Comparison of ENCODE assay signal across 9 cellular contexts in genomic region chr6:100479180-100480035, GRCh38. TPM values are rescaled to one million over a fixed set of nuclear protein-coding genes. Genes with fewer than 3 reads are reported as not detected.
DNase-seq lines count a peak whose midpoint lies in the region; ATAC-seq, FAIRE-seq and TF ChIP-seq lines count a peak whose summit lies in the region.
"Had no signal": no experiment of that assay in that cellular context is flagged by ENCODE, and none has a peak within 500 bp of the region (broad histone marks: within the 10 kb centered on the region; RNA-seq: fewer than 3 reads in every experiment).

No MANE protein-coding gene starts in this region.

- intact Hi-C loops in left lung (cut with DNase I): loop anchor here in 1 of 2 donors (5.0 kb wide), 1 partner anchor 362 kb away; no protein-coding TSS in a partner anchor

- FAIRE-seq in A204.1 (lab: Jason Lieb, UNC): peak; percentile 82

- H3K4me3 ChIP-seq in astrocyte of the cerebellum (ENCODE audit: low read depth, low read length): no peak overlapping the region
- H3K4me3 ChIP-seq in left lung: no peak overlapping the region

- H3K4me1 ChIP-seq in left lung: no peaks in the 10 kb centered on the region

- peaks cover 23% of the 10 kb centered on the region for H3K27me3 Mint-ChIP-seq in T-helper 2 cell treated with Interferon-gamma antibody and Interleukin-4, amounts not matched to agents 5 μg/mL and 100 μg/mL, for 36 hours (ENCODE audit: low read depth)

- H3K27me3 ChIP-seq in left lung: peaks cover under 1 to 23% of the 10 kb centered on the region in 2 donors

- no peaks in the 10 kb centered on the region for H3K36me3 ChIP-seq in left lung

- no peak overlapping the region for H3K4me3 Mint-ChIP-seq in T-helper 2 cell treated with Interferon-gamma antibody and Interleukin-4, amounts not matched to agents 5 μg/mL and 100 μg/mL, for 36 hours

- H3K27ac ChIP-seq in left lung: no peak overlapping the region
- H3K27ac ChIP-seq: epithelial cell of prostate had no signal

- peak; percentile 41 for ATAC-seq in HG02571 (IDR thresholded peaks at IDR 0.05; ENCODE audit: unreplicated experiment)
- ATAC-seq in left lung: peak; percentile 74

- H3K4me1 Mint-ChIP-seq in T-helper 2 cell treated with Interferon-gamma antibody and Interleukin-4, amounts not matched to agents 5 μg/mL and 100 μg/mL, for 36 hours (ENCODE audit: low read depth): peaks cover 6% of the 10 kb centered on the region

- in situ Hi-C loops in astrocyte of the cerebellum (cut with HindIII; ENCODE audit: low sequenced_read_pairs): no loop called here

- DNase-seq in NCI-H1105 (lab: John Stamatoyannopoulos, UW) (peak; percentile 13), astrocyte of the cerebellum (ENCODE audit: low read depth) (peak; percentile 22), left lung (no peak), MV-4-11 (lab: John Stamatoyannopoulos, UW) (no peak)
- no peak for DNase-seq in T-helper 2 cell treated with Interferon-gamma antibody and Interleukin-4, amounts not matched to agents 5 μg/mL and 100 μg/mL, for 36 hours (ENCODE audit: low spot score)

- no peaks in the 10 kb centered on the region for H3K36me3 Mint-ChIP-seq in T-helper 2 cell treated with Interferon-gamma antibody and Interleukin-4, amounts not matched to agents 5 μg/mL and 100 μg/mL, for 36 hours (ENCODE audit: low read depth)

- TF ChIP-seq CTCF in GM12873 (IDR thresholded peaks at IDR 0.05; ENCODE audit: insufficient read depth, low read depth, low read length, missing control alignments): peak; percentile 71
- TF ChIP-seq CTCF in astrocyte of the cerebellum (IDR thresholded peaks at IDR 0.05; ENCODE audit: low read depth, low read length, missing control alignments): peak; percentile 63
- peak; percentile 54 to 61 for TF ChIP-seq CTCF in left lung (IDR thresholded peaks at IDR 0.05)

- H3K27ac Mint-ChIP-seq in T-helper 2 cell treated with Interferon-gamma antibody and Interleukin-4, amounts not matched to agents 5 μg/mL and 100 μg/mL, for 36 hours: no peak overlapping the region

- H3K9me3 ChIP-seq in left lung: no peaks in the 10 kb centered on the region

- H3K9me3 Mint-ChIP-seq in T-helper 2 cell treated with Interferon-gamma antibody and Interleukin-4, amounts not matched to agents 5 μg/mL and 100 μg/mL, for 36 hours: no peaks in the 10 kb centered on the region

RNA-seq across cellular contexts. Expression of gene SIM1, which starts 14.7 kb away (rescaled TPM):
- not detected for total RNA-seq in left lung

Comparison
In these comparisons a context has a peak if more than half of its experiments do, and no peak if none do; other contexts are left out.
1. DNase-seq: peak in NCI-H1105 (single experiment) and astrocyte of the cerebellum (single experiment); none in left lung (0 of 2), MV-4-11 (single experiment) and T-helper 2 cell treated with Interferon-gamma antibody and Interleukin-4, amounts not matched to agents 5 μg/mL and 100 μg/mL, for 36 hours (single experiment).
2. Peak in every context shown above with its lines, with median percentiles within 50 percentile points of each other: CTCF ChIP-seq.